Comparison of ENCODE assay signal across 18 cellular contexts in genomic region chr16:57617604-57618111, GRCh38. TPM values are rescaled to one million over a fixed set of nuclear protein-coding genes. Genes with fewer than 3 reads are reported as not detected.
DNase-seq lines count a peak whose midpoint lies in the region; ATAC-seq, FAIRE-seq and TF ChIP-seq lines count a peak whose summit lies in the region.
"Had no signal": no experiment of that assay in that cellular context is flagged by ENCODE, and none has a peak within 500 bp of the region (broad histone marks: within the 10 kb centered on the region; RNA-seq: fewer than 3 reads in every experiment).

No MANE protein-coding gene starts in this region.

- TF ChIP-seq POLR2A in GM12892 (IDR thresholded peaks at IDR 0.05; ENCODE audit: low read depth, low read length) = no peak

- FAIRE-seq in GM12892 (lab: Jason Lieb, UNC) = no peak
- FAIRE-seq: GM18507, TTC549 had no signal

- H3K4me3 ChIP-seq in BLaER1 (no peak overlapping the region), osteoblast (ENCODE audit: insufficient read depth, low read length) (no peak overlapping the region)
- H3K4me3 ChIP-seq: lower lobe of right lung had no signal

- no peaks in the 10 kb centered on the region for H3K9me3 ChIP-seq in BLaER1
- H3K9me3 ChIP-seq in osteoblast (ENCODE audit: low read depth, low read length) = no peaks in the 10 kb centered on the region
- H3K9me3 ChIP-seq: lower lobe of right lung had no signal

- H3K79me2 ChIP-seq in osteoblast (ENCODE audit: insufficient read depth, low read length) = no peaks in the 10 kb centered on the region

- H3K9ac ChIP-seq in BLaER1 = no peak overlapping the region

- no peaks in the 10 kb centered on the region for H3K36me3 ChIP-seq in BLaER1
- no peaks in the 10 kb centered on the region for H3K36me3 ChIP-seq in osteoblast (ENCODE audit: insufficient read depth, low read length)
- H3K36me3 ChIP-seq: lower lobe of right lung had no signal

- H3K4me2 ChIP-seq in BLaER1 = peak overlapping the region; percentile 31
- no peak overlapping the region for H3K4me2 ChIP-seq in osteoblast (ENCODE audit: insufficient read depth, low read length)

- H2AFZ ChIP-seq in osteoblast (ENCODE audit: low read length) = no peak overlapping the region

- DNase-seq in GM12892 (ENCODE audit: insufficient read length) (peak; percentile 6), ecto neural progenitor cell (ENCODE audit: low spot score) (peak; percentile 34), osteoblast (ENCODE audit: insufficient read length, low spot score, missing footprints) (peak; percentile 71), COLO668 (lab: John Stamatoyannopoulos, UW; ENCODE audit: unreplicated experiment) (no peak), NOMO-1 treated with dmso at 0.1 percent for 144 hours (lab: John Stamatoyannopoulos, UW; ENCODE audit: unreplicated experiment) (no peak)
- DNase-seq in stimulated activated CD4-positive, alpha-beta T cell treated with anti-CD3 and anti-CD28 coated beads, Interleukin-2, amount 100 ng/mL, for 48 hours = no peak
- DNase-seq: activated CD4-positive, alpha-beta T cell treated with anti-CD3 and anti-CD28 coated beads, Interleukin-2, amount 50 U/mL, for 1 hour; activated T-cell treated with anti-CD3 and anti-CD28 coated beads, Interleukin-2, amount 50 U/mL, for 72 hours; amniotic stem cell; NCI-H2029; NCI-H524 treated with DMSO at 0.1 percent for 48 hours; nephron progenitor cell; stimulated activated CD4-positive, alpha-beta T cell treated with anti-CD3 and anti-CD28 coated beads, Interleukin-1b, Interleukin-23, amount 100 ng/mL, for 48 hours had no signal

- peaks cover 73% of the 10 kb centered on the region for H3K4me1 ChIP-seq in BLaER1
- no peaks in the 10 kb centered on the region for H3K4me1 ChIP-seq in osteoblast (ENCODE audit: insufficient read depth, low read length)

- no peak for TF ChIP-seq CTCF in osteoblast (IDR thresholded peaks at IDR 0.05; ENCODE audit: extremely low read depth, low read depth, low read length)

- no peak for ATAC-seq in GM18909 (IDR thresholded peaks at IDR 0.05; ENCODE audit: poor library complexity, unreplicated experiment)
- ATAC-seq: activated T-cell treated with anti-CD3 and anti-CD28 coated beads, Interleukin-2, amount 50 U/mL, for 72 hours had no signal

- H3K27ac ChIP-seq in BLaER1 = peak overlapping the region; percentile 10; the same call in 1 of the 2 replicates
- H3K27ac ChIP-seq in osteoblast (ENCODE audit: low read depth, low read length) = no peak overlapping the region
- H3K27ac ChIP-seq: lower lobe of right lung had no signal

- H3K27me3 ChIP-seq in BLaER1 = no peaks in the 10 kb centered on the region
- H3K27me3 ChIP-seq in osteoblast (ENCODE audit: insufficient read depth, low read length) = no peaks in the 10 kb centered on the region

- H4K20me1 ChIP-seq in BLaER1 (no peaks in the 10 kb centered on the region), osteoblast (ENCODE audit: insufficient read depth, low read length) (no peaks in the 10 kb centered on the region)

RNA-seq across cellular contexts. Expression of gene ADGRG1, which starts 10.8 kb away (rescaled TPM):
- 1.5 TPM for polyA plus RNA-seq in GM12892 (2012; ENCODE audit: missing spikeins)
- total RNA-seq in osteoblast = 0.29 and 0.72 TPM in 2 replicates

RNA-seq across cellular contexts. Expression of gene ADGRG3, which starts 50.4 kb away (rescaled TPM):
- polyA plus RNA-seq in GM12892 (2012; ENCODE audit: missing spikeins) = not detected
- not detected in 2 replicates for total RNA-seq in osteoblast

Comparison
In these comparisons a context has a peak if more than half of its experiments do, and no peak if none do; other contexts are left out.
1. DNase-seq: peak in GM12892 (single experiment), ecto neural progenitor cell (single experiment) and osteoblast (single experiment); none in stimulated activated CD4-positive, alpha-beta T cell treated with anti-CD3 and anti-CD28 coated beads, Interleukin-2, amount 100 ng/mL, for 48 hours (0 of 2), COLO668 (single experiment) and NOMO-1 treated with dmso at 0.1 percent for 144 hours (single experiment).